ENCODE assay signal across 8 cellular contexts in genomic region chr9:124260769-124261603, GRCh38. TPM values are rescaled to one million over a fixed set of nuclear protein-coding genes. Genes with fewer than 3 reads are reported as not detected.
DNase-seq lines count a peak whose midpoint lies in the region; ATAC-seq and TF ChIP-seq lines count a peak whose summit lies in the region.

No MANE protein-coding gene starts in this region.

- H3K27me3 ChIP-seq in DOHH2 (ENCODE audit: control insufficient read depth, low read length) = peaks cover 60% of the 10 kb centered on the region
- H3K27me3 ChIP-seq in NT2/D1 (ENCODE audit: insufficient read depth, insufficient read length) = no peaks in the 10 kb centered on the region
- no peaks in the 10 kb centered on the region for H3K27me3 ChIP-seq in muscle layer of duodenum (ENCODE audit: low read depth, low read length)

- peak overlapping the region; percentile 50 for H3K27ac ChIP-seq in DOHH2 (ENCODE audit: low read depth, low read length)
- peak overlapping the region; percentile 81 for H3K27ac ChIP-seq in muscle layer of duodenum (ENCODE audit: low read length)

- peak overlapping the region; percentile 6 for H3K9ac ChIP-seq in NT2/D1 (ENCODE audit: insufficient read length, low read depth)

- no peak for TF ChIP-seq CTCF in DOHH2 (IDR thresholded peaks at IDR 0.05; ENCODE audit: low read depth, low read length, poor library complexity, severe bottlenecking)

- H4K20me1 ChIP-seq in DOHH2 (ENCODE audit: control insufficient read depth, insufficient read depth, low read depth, low read length) = 0 out of 2 replicates have a peak, but pooled peaks cover 11% of the 10 kb centered on the region

- no peak for DNase-seq in NT2/D1 (ENCODE audit: low read depth, low spot score)
- peak; percentile 73 for DNase-seq in dermis blood vessel endothelial cell
- DNase-seq in NCI-H2029 treated with DMSO at 0.1 percent for 48 hours (lab: John Stamatoyannopoulos, UW) = no peak
- no peak for DNase-seq in DMS 273 (lab: John Stamatoyannopoulos, UW; ENCODE audit: unreplicated experiment)

- H3K4me1 ChIP-seq in DOHH2 (ENCODE audit: control insufficient read depth, low read length) (peaks cover 94% of the 10 kb centered on the region), NT2/D1 (ENCODE audit: insufficient read depth, insufficient read length) (peaks cover 36% of the 10 kb centered on the region), muscle layer of duodenum (ENCODE audit: control insufficient read depth in 1 of 2, insufficient read depth in 2 of 2, low read length in 2 of 2) (peaks cover 32 to 34% of the 10 kb centered on the region in 2 donors)

- H3K9me3 ChIP-seq in DOHH2 (ENCODE audit: control insufficient read depth, insufficient read depth, low read length) (no peaks in the 10 kb centered on the region), NT2/D1 (ENCODE audit: insufficient read depth, low read length) (no peaks in the 10 kb centered on the region), muscle layer of duodenum (ENCODE audit: control insufficient read depth in 1 of 2, low read length in 2 of 2) (no peaks in the 10 kb centered on the region)

- H3K36me3 ChIP-seq in DOHH2 (ENCODE audit: control insufficient read depth, low read length) (no peaks in the 10 kb centered on the region; the same call in 1 of the 2 replicates), NT2/D1 (ENCODE audit: insufficient read depth, insufficient read length, low read length) (peaks cover 36% of the 10 kb centered on the region), muscle layer of duodenum (ENCODE audit: control insufficient read depth in 1 of 2, insufficient read depth in 2 of 2, low read length in 2 of 2) (peaks cover 0 to 16% of the 10 kb centered on the region in 2 donors)

- peaks cover 28% of the 10 kb centered on the region for H3F3A ChIP-seq in DOHH2 (ENCODE audit: control insufficient read depth, insufficient read depth)

- peak overlapping the region; percentile 52 for H3K4me3 ChIP-seq in DOHH2 (ENCODE audit: low read length)
- H3K4me3 ChIP-seq in NT2/D1 (ENCODE audit: insufficient read length, low read depth) = no peak overlapping the region
- peak overlapping the region; percentile 34 to 45 for H3K4me3 ChIP-seq in muscle layer of duodenum (ENCODE audit: low read depth in 1 of 2, low read length in 2 of 2)

- H3K9me2 ChIP-seq in DOHH2 (replicated peaks; ENCODE audit: control insufficient read depth, low read length) = no peaks in the 10 kb centered on the region

- peaks cover 56% of the 10 kb centered on the region for H3K79me2 ChIP-seq in DOHH2 (ENCODE audit: control insufficient read depth, low read length)

- ATAC-seq in HG02884 (IDR thresholded peaks at IDR 0.05; ENCODE audit: unreplicated experiment) (no peak), GM18867 (IDR thresholded peaks at IDR 0.05; ENCODE audit: unreplicated experiment) (no peak)

- H3K4me2 ChIP-seq in DOHH2 (ENCODE audit: low read length) = peak overlapping the region; percentile 82

RNA-seq across cellular contexts. Expression of gene NEK6, which starts 3.2 kb away (rescaled TPM):
- total RNA-seq in dermis blood vessel endothelial cell = 18.7 and 25.6 TPM in 2 replicates
